12 cellular contexts compared by ENCODE assay signal in genomic region chr5:151212361-151212899, GRCh38. TPM values are rescaled to one million over a fixed set of nuclear protein-coding genes. Genes with fewer than 3 reads are reported as not detected.
A peak's percentile ranks its signal among the peaks of the same experiment; 100 is the strongest.
DNase-seq lines count a peak whose midpoint lies in the region; ATAC-seq, FAIRE-seq and TF ChIP-seq lines count a peak whose summit lies in the region.
"Had no signal": no experiment of that assay in that cellular context is flagged by ENCODE, and none has a peak within 500 bp of the region (broad histone marks: within the 10 kb centered on the region; RNA-seq: fewer than 3 reads in every experiment).

No MANE protein-coding gene starts in this region.

- TF ChIP-seq CTCF in GM12865 (IDR thresholded peaks at IDR 0.05; ENCODE audit: insufficient read depth, low read depth, low read length, missing control alignments) (no peak), psoas muscle (IDR thresholded peaks at IDR 0.05) (no peak), suprapubic skin (IDR thresholded peaks at IDR 0.05) (no peak)

- H3K27me3 ChIP-seq in psoas muscle (ENCODE audit: insufficient read depth in 3 of 3, low read length in 2 of 3) (no peaks in the 10 kb centered on the region), suprapubic skin (no peaks in the 10 kb centered on the region)

- intact Hi-C loops in psoas muscle (cut with DNase I) = no loop called here

- H3K27ac ChIP-seq in psoas muscle (peak overlapping the region; percentile 88), suprapubic skin (no peak overlapping the region)

- ATAC-seq in HG02840 (IDR thresholded peaks at IDR 0.05; ENCODE audit: low FRiP score, unreplicated experiment) (peak; percentile 4), psoas muscle (no peak), HG03045 (IDR thresholded peaks at IDR 0.05; ENCODE audit: unreplicated experiment) (no peak)
- ATAC-seq in activated naive CD8-positive, alpha-beta T cell treated with anti-CD3 and anti-CD28 coated beads, Interleukin-2, amount 10 ng/mL, durations not matched to agents 7 days and 5 days (ENCODE audit: low read depth) = peak; percentile 8

- H3K4me3 ChIP-seq in GM12865 (ENCODE audit: low read depth, low read length) (peak overlapping the region; percentile 85), psoas muscle (no peak overlapping the region), suprapubic skin (no peak overlapping the region)

- H3K4me3 Mint-ChIP-seq in activated naive CD8-positive, alpha-beta T cell treated with anti-CD3 and anti-CD28 coated beads, Interleukin-2, amount 10 ng/mL, durations not matched to agents 7 days and 5 days = peak overlapping the region; percentile 90

- no peaks in the 10 kb centered on the region for H3K9me3 ChIP-seq in psoas muscle
- no peaks in the 10 kb centered on the region for H3K9me3 ChIP-seq in suprapubic skin

- H3K36me3 Mint-ChIP-seq in activated naive CD8-positive, alpha-beta T cell treated with anti-CD3 and anti-CD28 coated beads, Interleukin-2, amount 10 ng/mL, durations not matched to agents 7 days and 5 days = peaks cover 35% of the 10 kb centered on the region

- POLR2A ChIA-PET in activated naive CD8-positive, alpha-beta T cell treated with anti-CD3 and anti-CD28 coated beads, Interleukin-2, amount 10 ng/mL, durations not matched to agents 7 days and 5 days (lab: Charles Lee) = interaction anchor here (0.7 to 8.2 kb wide), 9 partner anchors 8 to 114 kb away, joined by 3 to 164 read pairs (median 6); partner anchors contain the start of genes ANXA6, CCDC69 and GM2A

- DNase-seq in GM12865 (ENCODE audit: low read depth) (peak; percentile 45), psoas muscle (no peak), suprapubic skin (ENCODE audit: low spot score in 2 of 2) (no peak), H54 (ENCODE audit: insufficient read length, low spot score) (no peak), epidermal melanocyte (ENCODE audit: insufficient read length, low spot score) (no peak)
- DNase-seq in activated naive CD8-positive, alpha-beta T cell treated with anti-CD3 and anti-CD28 coated beads, Interleukin-2, amount 10 ng/mL, durations not matched to agents 7 days and 5 days = no peak
- DNase-seq: kidney, NCI-H1436 treated with DMSO at 0.1 percent for 48 hours, SHP77 had no signal

- no peaks in the 10 kb centered on the region for H3K27me3 Mint-ChIP-seq in activated naive CD8-positive, alpha-beta T cell treated with anti-CD3 and anti-CD28 coated beads, Interleukin-2, amount 10 ng/mL, durations not matched to agents 7 days and 5 days

- TF ChIP-seq EP300 in suprapubic skin (IDR thresholded peaks at IDR 0.05) = no peak

- peaks cover 75% of the 10 kb centered on the region for H3K4me1 ChIP-seq in psoas muscle
- peaks cover 51% of the 10 kb centered on the region for H3K4me1 ChIP-seq in suprapubic skin

- 47 to 58% (median 57%) methylated on average over 3 of the region's 3 CpGs for WGBS in psoas muscle, 3 donors
- WGBS in suprapubic skin = 67% methylated on average over 3 of the region's 3 CpGs

- H3K9me3 Mint-ChIP-seq in activated naive CD8-positive, alpha-beta T cell treated with anti-CD3 and anti-CD28 coated beads, Interleukin-2, amount 10 ng/mL, durations not matched to agents 7 days and 5 days = no peaks in the 10 kb centered on the region

- no peak for TF ChIP-seq POLR2A in suprapubic skin (IDR thresholded peaks at IDR 0.05)
- TF ChIP-seq POLR2A in H54 (IDR thresholded peaks at IDR 0.05; ENCODE audit: low read depth, low read length) = no peak

- peak overlapping the region; percentile 96 for H3K27ac Mint-ChIP-seq in activated naive CD8-positive, alpha-beta T cell treated with anti-CD3 and anti-CD28 coated beads, Interleukin-2, amount 10 ng/mL, durations not matched to agents 7 days and 5 days

- H3K4me1 Mint-ChIP-seq in activated naive CD8-positive, alpha-beta T cell treated with anti-CD3 and anti-CD28 coated beads, Interleukin-2, amount 10 ng/mL, durations not matched to agents 7 days and 5 days = peaks cover 64% of the 10 kb centered on the region

- FAIRE-seq in H54 (lab: Jason Lieb, UNC) = no peak
- FAIRE-seq: endometrium, kidney had no signal

- H3K36me3 ChIP-seq in psoas muscle (ENCODE audit: insufficient read depth in 1 of 2, low read depth in 1 of 2) = no peaks in the 10 kb centered on the region
- H3K36me3 ChIP-seq in suprapubic skin = no peaks in the 10 kb centered on the region

RNA-seq across cellular contexts. Expression of gene CCDC69, which starts 11.5 kb away (rescaled TPM):
- total RNA-seq in activated naive CD8-positive, alpha-beta T cell treated with anti-CD3 and anti-CD28 coated beads, Interleukin-2, amount 10 ng/mL, durations not matched to agents 7 days and 5 days = 100 to 1,000 TPM; 108 to 110 TPM
- total RNA-seq in psoas muscle (10 to 100 TPM; 58.8 to 96.9 (median 65.9) TPM), suprapubic skin (10 to 100 TPM; 11.5 to 32.3 (median 26.8) TPM)
- 100 to 1,000 TPM in 1 of 3 donors, 10 to 100 TPM in 2; 27.0 to 180 (median 70.7) TPM for polyA plus RNA-seq in psoas muscle

RNA-seq across cellular contexts. Expression of gene GM2A, which starts 40.6 kb away (rescaled TPM):
- 10 to 100 TPM; 19.3 to 20.6 TPM for total RNA-seq in activated naive CD8-positive, alpha-beta T cell treated with anti-CD3 and anti-CD28 coated beads, Interleukin-2, amount 10 ng/mL, durations not matched to agents 7 days and 5 days
- total RNA-seq in psoas muscle (10 to 100 TPM in 2 of 4 donors, 1 to 10 TPM in 2; 4.0 to 12.1 (median 8.0) TPM), suprapubic skin (100 to 1,000 TPM in 3 of 4 donors, 10 to 100 TPM in 1; 99.3 to 167 (median 126) TPM)
- polyA plus RNA-seq in psoas muscle = 10 to 100 TPM in 1 of 3 donors, 1 to 10 TPM in 2; 3.0 to 11.6 (median 6.9) TPM

RNA-seq across cellular contexts. Expression of gene ANXA6, which starts 54.9 kb away (rescaled TPM):
- total RNA-seq in activated naive CD8-positive, alpha-beta T cell treated with anti-CD3 and anti-CD28 coated beads, Interleukin-2, amount 10 ng/mL, durations not matched to agents 7 days and 5 days = 100 to 1,000 TPM; 518 to 538 TPM
- total RNA-seq in psoas muscle = 100 to 1,000 TPM; 133 to 234 (median 154) TPM
- polyA plus RNA-seq in psoas muscle = 100 to 1,000 TPM in 2 of 3 donors, 10 to 100 TPM in 1; 81.4 to 129 (median 112) TPM
- 10 to 100 TPM; 21.7 to 64.4 (median 49.5) TPM for total RNA-seq in suprapubic skin

Comparison
In these comparisons a context has a peak if more than half of its experiments do, and no peak if none do; other contexts are left out.
1. ATAC-seq: peak in HG02840 (single experiment) and activated naive CD8-positive, alpha-beta T cell treated with anti-CD3 and anti-CD28 coated beads, Interleukin-2, amount 10 ng/mL, durations not matched to agents 7 days and 5 days (single experiment); none in psoas muscle (0 of 4) and HG03045 (single experiment).
2. RNA of gene GM2A, which starts 40.6 kb away (total RNA-seq): 99.3 to 167 TPM in suprapubic skin; 19.3 to 20.6 TPM in activated naive CD8-positive, alpha-beta T cell treated with anti-CD3 and anti-CD28 coated beads, Interleukin-2, amount 10 ng/mL, durations not matched to agents 7 days and 5 days and 4.0 to 12.1 TPM in psoas muscle; every median in the first group is over 4 times any median in the second.